Comparison of ENCODE assay signal across 8 cellular contexts in genomic region chr18:21997207-21998143, GRCh38.
DNase-seq lines count a peak whose midpoint lies in the region; ATAC-seq, FAIRE-seq and TF ChIP-seq lines count a peak whose summit lies in the region.

No MANE protein-coding gene starts in this region.

- no peaks in the 10 kb centered on the region for H3F3A ChIP-seq in SU-DHL-6 (ENCODE audit: insufficient read depth)

- no peaks in the 10 kb centered on the region for H3K79me2 ChIP-seq in SU-DHL-6 (ENCODE audit: insufficient read depth, low read length)

- H3K4me3 ChIP-seq in SU-DHL-6 (ENCODE audit: insufficient read depth, low read length, poor library complexity, severe bottlenecking) (no peak overlapping the region), gastroesophageal sphincter (no peak overlapping the region)

- DNase-seq in CD1c-positive myeloid dendritic cell (ENCODE audit: extremely low spot score) (peak; percentile 65), GM18507 (ENCODE audit: extremely low spot score, insufficient read length, low read depth) (peak; percentile 26), KBM-7 (peak; percentile 77), pons (ENCODE audit: low spot score) (peak; percentile 37)
- DNase-seq in stimulated activated CD4-positive, alpha-beta T cell treated with anti-CD3 and anti-CD28 coated beads, Interleukin-1b, Interleukin-23, amount 100 ng/mL, for 48 hours, result no peak

- H3K36me3 ChIP-seq in SU-DHL-6 (ENCODE audit: low read length) (no peaks in the 10 kb centered on the region), gastroesophageal sphincter (no peaks in the 10 kb centered on the region)

- TF ChIP-seq CTCF in SU-DHL-6 (IDR thresholded peaks at IDR 0.05; ENCODE audit: insufficient read depth, low read length, poor library complexity, severe bottlenecking) (peak; percentile 96), gastroesophageal sphincter (IDR thresholded peaks at IDR 0.05) (peak; percentile 51 to 71 (median 68))

- no peak overlapping the region for H3K9ac ChIP-seq in SU-DHL-6 (ENCODE audit: low read length)

- peak; percentile 64 for FAIRE-seq in GM18507 (lab: Jason Lieb, UNC)

- no peak for TF ChIP-seq EP300 in gastroesophageal sphincter (IDR thresholded peaks at IDR 0.05)

- in situ Hi-C loops in KBM-7 (cut with MboI; ENCODE audit: low pct_unique_long_range_greater_than_20kb, low sequenced_read_pairs), result no loop called here

- H2AFZ ChIP-seq in SU-DHL-6 (ENCODE audit: low read depth, low read length, severe bottlenecking), result no peak overlapping the region

- H3K27me3 ChIP-seq in SU-DHL-6 (ENCODE audit: low read length), result no peaks in the 10 kb centered on the region
- H3K27me3 ChIP-seq in gastroesophageal sphincter, result peaks cover 5% of the 10 kb centered on the region

- no peak overlapping the region for H3K4me2 ChIP-seq in SU-DHL-6 (ENCODE audit: low read depth, low read length, poor library complexity, severe bottlenecking)

- no peak for TF ChIP-seq POLR2A in gastroesophageal sphincter (IDR thresholded peaks at IDR 0.05)

- WGBS in gastroesophageal sphincter (ENCODE audit: low coverage in 1 of 2), 2 donors, result 48 to 57% methylated on average over 9 to 13 of the region's 14 CpGs

- H3K9me2 ChIP-seq in SU-DHL-6 (replicated peaks; ENCODE audit: insufficient read depth, low read length), result no peaks in the 10 kb centered on the region

- peak; percentile 47 for ATAC-seq in gastroesophageal sphincter
- ATAC-seq in HG03159 (IDR thresholded peaks at IDR 0.05; ENCODE audit: unreplicated experiment), result no peak

- H3K27ac ChIP-seq in SU-DHL-6 (ENCODE audit: low read depth, low read length) (no peak overlapping the region), gastroesophageal sphincter (no peak overlapping the region)

- peaks cover 0 to 5% (median 0%) of the 10 kb centered on the region in 3 donors for H3K4me1 ChIP-seq in gastroesophageal sphincter

- H3K9me3 ChIP-seq in SU-DHL-6 (ENCODE audit: insufficient read depth, low read length) (no peaks in the 10 kb centered on the region), gastroesophageal sphincter (no peaks in the 10 kb centered on the region)

- no peaks in the 10 kb centered on the region for H4K20me1 ChIP-seq in SU-DHL-6 (ENCODE audit: low read depth, low read length)
